In the genomic region with DNA sequence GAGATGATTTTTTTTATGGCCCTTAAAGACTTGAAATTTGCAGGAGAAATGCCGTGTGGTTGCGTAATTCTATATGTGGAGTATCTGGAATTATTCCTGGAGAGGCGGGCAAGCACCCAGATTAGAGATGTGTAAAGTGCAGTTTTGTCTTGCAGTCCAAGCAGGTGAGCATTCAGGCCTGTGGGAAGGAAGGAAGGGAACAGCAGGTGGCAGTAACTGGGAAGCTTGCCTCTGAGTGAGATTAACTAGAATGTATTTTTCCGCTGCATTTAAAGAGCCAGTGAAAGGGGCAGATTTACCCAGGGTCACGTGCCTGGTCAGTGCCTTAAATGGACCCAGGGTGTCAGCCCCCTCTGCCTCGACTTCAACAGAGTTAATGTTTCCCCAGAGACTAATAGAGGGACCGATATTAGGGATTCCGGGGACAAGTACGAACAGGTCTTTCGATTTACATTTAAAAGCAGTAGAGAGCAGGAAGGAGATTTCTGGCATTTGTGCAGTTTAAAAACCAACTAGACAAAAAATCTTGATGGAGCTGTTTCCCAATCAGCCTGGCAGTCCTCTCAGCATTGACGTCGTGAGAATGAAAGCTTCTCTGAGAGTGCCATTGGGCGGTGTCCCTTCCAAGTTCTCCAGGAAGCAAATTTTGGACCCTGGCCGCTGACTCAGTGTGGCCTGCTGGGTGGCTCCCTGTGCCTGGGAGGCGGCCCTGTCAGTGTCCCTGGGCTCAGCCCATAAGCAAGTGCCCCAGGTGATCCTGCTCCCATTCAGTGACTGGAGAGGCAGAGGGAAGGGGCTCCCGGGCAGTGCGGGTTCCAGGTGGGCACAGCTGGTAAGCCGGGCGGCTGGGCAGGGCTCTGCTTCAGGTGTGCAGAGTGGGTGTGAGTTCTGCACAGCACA, we compare ENCODE assay signal across 9 cellular contexts. TPM values are rescaled to one million over a fixed set of nuclear protein-coding genes. Genes with fewer than 3 reads are reported as not detected.
DNase-seq lines count a peak whose midpoint lies in the region; ATAC-seq lines count a peak whose summit lies in the region.
"Had no signal": no experiment of that assay in that cellular context is flagged by ENCODE, and none has a peak within 500 bp of the region (broad histone marks: within the 10 kb centered on the region; RNA-seq: fewer than 3 reads in every experiment).

No MANE protein-coding gene starts in this region.

- H3K4me1 ChIP-seq in esophagus (ENCODE audit: control insufficient read depth in 2 of 2, insufficient read depth in 2 of 2, low read length in 1 of 2) (peaks cover 3 to 13% of the 10 kb centered on the region in 2 donors), muscle layer of duodenum (ENCODE audit: control insufficient read depth in 1 of 2, insufficient read depth in 2 of 2, low read length in 2 of 2) (peaks cover 16 to 19% of the 10 kb centered on the region in 2 donors)

- H3K9me3 ChIP-seq in esophagus (ENCODE audit: control insufficient read depth in 2 of 2, insufficient read depth in 1 of 2, low read depth in 1 of 2, low read length in 1 of 2) (no peaks in the 10 kb centered on the region), muscle layer of duodenum (ENCODE audit: control insufficient read depth in 1 of 2, low read length in 2 of 2) (no peaks in the 10 kb centered on the region)

- H3K27me3 ChIP-seq in esophagus (ENCODE audit: control insufficient read depth in 1 of 2, insufficient read depth in 2 of 2, low read length in 2 of 2) (no peaks in the 10 kb centered on the region), muscle layer of duodenum (ENCODE audit: low read depth, low read length) (no peaks in the 10 kb centered on the region)

- 40 to 41% methylated on average over 19 of the region's 19 CpGs for WGBS in esophagus, 2 donors

- H3K27ac ChIP-seq in esophagus (ENCODE audit: low read depth in 2 of 2, low read length in 1 of 2): peak overlapping the region; percentile 89 to 99
- peak overlapping the region; percentile 85 for H3K27ac ChIP-seq in muscle layer of duodenum (ENCODE audit: low read length)
- H3K27ac ChIP-seq: KMS-11 had no signal

- H3K36me3 ChIP-seq in esophagus (ENCODE audit: control insufficient read depth in 2 of 2, insufficient read depth in 2 of 2, low read length in 1 of 2) (no peaks in the 10 kb centered on the region), muscle layer of duodenum (ENCODE audit: control insufficient read depth in 1 of 2, insufficient read depth in 2 of 2, low read length in 2 of 2) (no peaks in the 10 kb centered on the region)

- no peak for ATAC-seq in GM21529 (IDR thresholded peaks at IDR 0.05; ENCODE audit: unreplicated experiment)

- H3K4me3 ChIP-seq in esophagus (ENCODE audit: low read depth in 1 of 2, low read length in 2 of 2) (peak overlapping the region; percentile 45 to 80), muscle layer of duodenum (ENCODE audit: low read depth in 1 of 2, low read length in 2 of 2) (peak overlapping the region in 1 of 2 donors; percentile 43)

- DNase-seq in DMS79 treated with DMSO at 0.1 percent for 48 hours (lab: John Stamatoyannopoulos, UW) (peak; percentile 80), NCI-H526 treated with DMSO at 0.1 percent for 48 hours (lab: John Stamatoyannopoulos, UW) (peak; percentile 94), NCI-H748 treated with DMSO at 0.1 percent for 48 hours (lab: John Stamatoyannopoulos, UW) (no peak)
- no peak for DNase-seq in activated CD4-positive, alpha-beta T cell treated with anti-CD3 and anti-CD28 coated beads, Interleukin-2, amount 50 U/mL, for 4 hours
- DNase-seq in stimulated activated CD4-positive, alpha-beta T cell treated with anti-CD3 and anti-CD28 coated beads, Interleukin-1b, Interleukin-23, amount 100 ng/mL, for 48 hours: no peak

RNA-seq across cellular contexts. Expression of gene KSR1, which starts 38.2 kb away (rescaled TPM):
- polyA plus RNA-seq in esophagus: 10 to 100 TPM; 35.3 to 52.4 TPM

Comparison
In these comparisons a context has a peak if more than half of its experiments do, and no peak if none do; other contexts are left out.
1. DNase-seq: peak in DMS79 treated with DMSO at 0.1 percent for 48 hours (single experiment) and NCI-H526 treated with DMSO at 0.1 percent for 48 hours (single experiment); none in NCI-H748 treated with DMSO at 0.1 percent for 48 hours (single experiment), activated CD4-positive, alpha-beta T cell treated with anti-CD3 and anti-CD28 coated beads, Interleukin-2, amount 50 U/mL, for 4 hours (0 of 2) and stimulated activated CD4-positive, alpha-beta T cell treated with anti-CD3 and anti-CD28 coated beads, Interleukin-1b, Interleukin-23, amount 100 ng/mL, for 48 hours (single experiment).